21 cellular contexts compared by ENCODE assay signal in genomic region chr11:6271598-6271997, GRCh38. TPM values are rescaled to one million over a fixed set of nuclear protein-coding genes. Genes with fewer than 3 reads are reported as not detected.
DNase-seq lines count a peak whose midpoint lies in the region; ATAC-seq and TF ChIP-seq lines count a peak whose summit lies in the region.
"Had no signal": no experiment of that assay in that cellular context is flagged by ENCODE, and none has a peak within 500 bp of the region (broad histone marks: within the 10 kb centered on the region; RNA-seq: fewer than 3 reads in every experiment).

No MANE protein-coding gene starts in this region.

- H3K4me3 Mint-ChIP-seq in stimulated activated effector memory CD8-positive, alpha-beta T cell treated with anti-CD3 and anti-CD28 coated beads, Interleukin-12 subunit alpha, Interleukin-12 subunit beta, amount 100 ng/mL, for 72 hours = no peak overlapping the region
- H3K4me3 Mint-ChIP-seq: CD4-positive, alpha-beta T cell; GM23338; HFFc6 had no signal

- peak; percentile 60 for ATAC-seq in Right ventricle myocardium inferior
- ATAC-seq in gastrocnemius medialis = peak; percentile 93
- ATAC-seq in stimulated activated effector memory CD8-positive, alpha-beta T cell treated with anti-CD3 and anti-CD28 coated beads, Interleukin-12 subunit alpha, Interleukin-12 subunit beta, amount 100 ng/mL, for 72 hours = no peak
- ATAC-seq: A549, HCT116 had no signal

- H3K4me1 ChIP-seq in mesendoderm (ENCODE audit: control insufficient read depth, low read depth, low read length) = peaks cover 3% of the 10 kb centered on the region
- peaks cover 18 to 20% of the 10 kb centered on the region in 2 donors for H3K4me1 ChIP-seq in gastrocnemius medialis
- H3K4me1 ChIP-seq: A549, Caco-2 had no signal

- no peak overlapping the region for H3K23ac ChIP-seq in mesendoderm (ENCODE audit: low read length)

- TF ChIP-seq POLR2A in gastrocnemius medialis (IDR thresholded peaks at IDR 0.05) = no peak

- WGBS in mesendoderm (ENCODE audit: extremely low coverage, insufficient coverage, low lambda C conversion rate) = no CpG with 5 or more reads among the region's 3 CpGs

- H3K27ac Mint-ChIP-seq in stimulated activated effector memory CD8-positive, alpha-beta T cell treated with anti-CD3 and anti-CD28 coated beads, Interleukin-12 subunit alpha, Interleukin-12 subunit beta, amount 100 ng/mL, for 72 hours = no peak overlapping the region
- H3K27ac Mint-ChIP-seq: CD4-positive, alpha-beta T cell; GM23338; HFFc6 had no signal

- peaks cover 0 to 1% (median 0%) of the 10 kb centered on the region in 3 donors for H3K9me3 ChIP-seq in gastrocnemius medialis

- no peaks in the 10 kb centered on the region for H3K4me1 Mint-ChIP-seq in stimulated activated effector memory CD8-positive, alpha-beta T cell treated with anti-CD3 and anti-CD28 coated beads, Interleukin-12 subunit alpha, Interleukin-12 subunit beta, amount 100 ng/mL, for 72 hours
- H3K4me1 Mint-ChIP-seq: GM23338 had no signal

- DNase-seq in Right ventricle myocardium inferior (ENCODE audit: missing footprints) (no peak), cardiac septum (ENCODE audit: low spot score) (no peak), mesendoderm (no peak), gastrocnemius medialis (peak in 1 of 2 donors; percentile 24), DMS114 treated with DMSO at 0.1 percent for 48 hours (lab: John Stamatoyannopoulos, UW; ENCODE audit: unreplicated experiment) (no peak)
- DNase-seq in stimulated activated effector memory CD8-positive, alpha-beta T cell treated with anti-CD3 and anti-CD28 coated beads, Interleukin-12 subunit alpha, Interleukin-12 subunit beta, amount 100 ng/mL, for 72 hours (ENCODE audit: low spot score in 2 of 2) = no peak
- DNase-seq: AML-193; Caco-2; CD4-positive, alpha-beta T cell; DMS153; DMS79; GDM1; HFFc6 had no signal

- H3K4me3 ChIP-seq in mesendoderm (ENCODE audit: low read length) = no peak overlapping the region
- no peak overlapping the region for H3K4me3 ChIP-seq in gastrocnemius medialis
- H3K4me3 ChIP-seq: A549, GM23338 had no signal

- H3K36me3 ChIP-seq in mesendoderm (ENCODE audit: control insufficient read depth, insufficient read depth, low read length) (no peaks in the 10 kb centered on the region), gastrocnemius medialis (no peaks in the 10 kb centered on the region)

- peak overlapping the region; percentile 6 for H2AK5ac ChIP-seq in mesendoderm (ENCODE audit: low read length)

- H3K56ac ChIP-seq in mesendoderm (ENCODE audit: low read length) = no peak overlapping the region

- intact Hi-C loops in Right ventricle myocardium inferior (cut with DNase I) (no loop called here), cardiac septum (cut with DNase I) (no loop called here), gastrocnemius medialis (cut with DNase I; ENCODE audit: low total_unique reads) (no loop called here)

- H3K27me3 ChIP-seq in mesendoderm (ENCODE audit: insufficient read depth, low read length, poor library complexity) (no peaks in the 10 kb centered on the region), gastrocnemius medialis (no peaks in the 10 kb centered on the region)

- in situ Hi-C loops in gastrocnemius medialis (cut with MboI; ENCODE audit: low sequenced_read_pairs in 4 of 4) = no loop called here

- no peaks in the 10 kb centered on the region for H3K9me3 Mint-ChIP-seq in stimulated activated effector memory CD8-positive, alpha-beta T cell treated with anti-CD3 and anti-CD28 coated beads, Interleukin-12 subunit alpha, Interleukin-12 subunit beta, amount 100 ng/mL, for 72 hours
- H3K9me3 Mint-ChIP-seq: CD4-positive, alpha-beta T cell; GM23338 had no signal

- no peak overlapping the region for H3K4ac ChIP-seq in mesendoderm (ENCODE audit: low read depth, low read length)

- H3K79me1 ChIP-seq in mesendoderm (ENCODE audit: low read length) = no peaks in the 10 kb centered on the region

- no peak overlapping the region for H3K18ac ChIP-seq in mesendoderm (ENCODE audit: low read length)

- no peak for TF ChIP-seq CTCF in gastrocnemius medialis (IDR thresholded peaks at IDR 0.05 in 4 of 5, conservative IDR thresholded peaks at IDR 0.05 in 1 of 5)

- no peaks in the 10 kb centered on the region for H3K79me2 ChIP-seq in mesendoderm (ENCODE audit: control insufficient read depth, insufficient read depth, low read length)

- no peak overlapping the region for H4K5ac ChIP-seq in mesendoderm (ENCODE audit: low read length)

- peak overlapping the region; percentile 51 for H3K27ac ChIP-seq in angular gyrus (ENCODE audit: low read depth, low read length)
- H3K27ac ChIP-seq in mesendoderm (ENCODE audit: low read depth, low read length) = no peak overlapping the region
- peak overlapping the region in 1 of 4 donors; percentile 30 for H3K27ac ChIP-seq in gastrocnemius medialis
- H3K27ac ChIP-seq: 22Rv1, A549, C4-2B had no signal

- peak overlapping the region; percentile 36 for H2BK5ac ChIP-seq in mesendoderm (ENCODE audit: low read length)

- no peaks in the 10 kb centered on the region for H3K36me3 Mint-ChIP-seq in stimulated activated effector memory CD8-positive, alpha-beta T cell treated with anti-CD3 and anti-CD28 coated beads, Interleukin-12 subunit alpha, Interleukin-12 subunit beta, amount 100 ng/mL, for 72 hours

- no peak overlapping the region for H3K4me2 ChIP-seq in mesendoderm (ENCODE audit: low read length)
- H3K4me2 ChIP-seq: A549, GM23338 had no signal

- H2BK120ac ChIP-seq in mesendoderm (ENCODE audit: low read depth, low read length) = no peak overlapping the region

- H2BK15ac ChIP-seq in mesendoderm (replicated peaks; ENCODE audit: low read depth) = no peak overlapping the region

- no peak overlapping the region for H3K9ac ChIP-seq in mesendoderm (ENCODE audit: low read length)

- H4K8ac ChIP-seq in mesendoderm (ENCODE audit: low read depth, low read length) = no peak overlapping the region

RNA-seq across cellular contexts. Expression of gene CCKBR, which starts 12.0 kb away (rescaled TPM):
- total RNA-seq in Right ventricle myocardium inferior (not detected), cardiac septum (not detected), gastrocnemius medialis (not detected)
- polyA plus RNA-seq in mesendoderm (2013, experiment 1 of 2) = 3.0 TPM
- polyA plus RNA-seq in mesendoderm (2013, experiment 2 of 2) = 3.2 TPM
- total RNA-seq: CD4-positive, alpha-beta T cell; Daoy; HFFc6 had no signal
- polyA plus RNA-seq: A549, BJ had no signal

RNA-seq across cellular contexts. Expression of gene CNGA4, which starts 32.7 kb away (rescaled TPM):
- not detected for total RNA-seq in Right ventricle myocardium inferior
- not detected for total RNA-seq in cardiac septum
- 0.11 TPM for polyA plus RNA-seq in mesendoderm (2013, experiment 1 of 2)
- polyA plus RNA-seq in mesendoderm (2013, experiment 2 of 2) = 0.08 TPM
- total RNA-seq in gastrocnemius medialis = not detected
- total RNA-seq: Caco-2, Daoy, GM23338, HFFc6 had no signal

RNA-seq across cellular contexts. Expression of gene FHIP1B, which starts 37.2 kb away (rescaled TPM):
- 13.3 TPM for total RNA-seq in Right ventricle myocardium inferior
- total RNA-seq in cardiac septum = 19.7 TPM
- polyA plus RNA-seq in mesendoderm (2013, experiment 1 of 2) = 16.1 TPM
- polyA plus RNA-seq in mesendoderm (2013, experiment 2 of 2) = 13.9 TPM
- total RNA-seq in gastrocnemius medialis = 10 to 100 TPM; 23.9 to 41.7 (median 33.9) TPM

RNA-seq across cellular contexts. Expression of gene CAVIN3, which starts 48.7 kb away (rescaled TPM):
- total RNA-seq in Right ventricle myocardium inferior = 42.5 TPM
- total RNA-seq in cardiac septum = 77.6 TPM
- 15.8 TPM for polyA plus RNA-seq in mesendoderm (2013, experiment 1 of 2)
- 16.5 TPM for polyA plus RNA-seq in mesendoderm (2013, experiment 2 of 2)
- 10 to 100 TPM; 12.9 to 53.6 (median 34.1) TPM for total RNA-seq in gastrocnemius medialis
